Comparison of ENCODE assay signal across 8 cellular contexts in genomic region chr13:21670006-21670882, GRCh38. TPM values are rescaled to one million over a fixed set of nuclear protein-coding genes. Genes with fewer than 3 reads are reported as not detected.
DNase-seq lines count a peak whose midpoint lies in the region; ATAC-seq lines count a peak whose summit lies in the region.

No MANE protein-coding gene starts in this region.

- peak overlapping the region; percentile 84 for H3K4me3 Mint-ChIP-seq in activated naive CD8-positive, alpha-beta T cell treated with anti-CD3 and anti-CD28 coated beads, Interleukin-2, amount 50 U/mL, for 24 hours

- H3K4me3 ChIP-seq in right cardiac atrium (ENCODE audit: low read length), result peak overlapping the region; percentile 75

- DNase-seq in COR-L47 (lab: John Stamatoyannopoulos, UW) (peak; percentile 73), HT-29 (ENCODE audit: low spot score) (peak; percentile 85), SK-N-DZ (ENCODE audit: low spot score) (peak; percentile 54), right cardiac atrium (peak; percentile 60 to 89 (median 84)), retina (peak; percentile 95), GOT3 (lab: John Stamatoyannopoulos, UW) (no peak)
- DNase-seq in activated naive CD8-positive, alpha-beta T cell treated with anti-CD3 and anti-CD28 coated beads, Interleukin-2, amount 50 U/mL, for 24 hours, result peak; percentile 66

- under 1% methylated on average over 70 of the region's 70 CpGs for WGBS in right cardiac atrium

- peak; percentile 21 for ATAC-seq in GM19452 (IDR thresholded peaks at IDR 0.05; ENCODE audit: unreplicated experiment)
- peak; percentile 29 for ATAC-seq in activated naive CD8-positive, alpha-beta T cell treated with anti-CD3 and anti-CD28 coated beads, Interleukin-2, amount 50 U/mL, for 24 hours
- ATAC-seq in right cardiac atrium, result peak; percentile 66

- peaks cover 45% of the 10 kb centered on the region for H3K27me3 Mint-ChIP-seq in activated naive CD8-positive, alpha-beta T cell treated with anti-CD3 and anti-CD28 coated beads, Interleukin-2, amount 50 U/mL, for 24 hours

- H3K36me3 Mint-ChIP-seq in activated naive CD8-positive, alpha-beta T cell treated with anti-CD3 and anti-CD28 coated beads, Interleukin-2, amount 50 U/mL, for 24 hours (ENCODE audit: low read depth), result no peaks in the 10 kb centered on the region

- no peaks in the 10 kb centered on the region for H3K9me3 ChIP-seq in right cardiac atrium (ENCODE audit: control insufficient read depth, low read length)

- H3K27ac Mint-ChIP-seq in activated naive CD8-positive, alpha-beta T cell treated with anti-CD3 and anti-CD28 coated beads, Interleukin-2, amount 50 U/mL, for 24 hours, result no peak overlapping the region

- intact Hi-C loops in right cardiac atrium (cut with DNase I), result no loop called here

- H3K9me3 Mint-ChIP-seq in activated naive CD8-positive, alpha-beta T cell treated with anti-CD3 and anti-CD28 coated beads, Interleukin-2, amount 50 U/mL, for 24 hours, result no peaks in the 10 kb centered on the region

- no peaks in the 10 kb centered on the region for H3K27me3 ChIP-seq in right cardiac atrium (ENCODE audit: control insufficient read depth, insufficient read depth)

- peaks cover 51% of the 10 kb centered on the region for H3K4me1 Mint-ChIP-seq in activated naive CD8-positive, alpha-beta T cell treated with anti-CD3 and anti-CD28 coated beads, Interleukin-2, amount 50 U/mL, for 24 hours

- H3K27ac ChIP-seq in right cardiac atrium (ENCODE audit: low read length), result no peak overlapping the region

- H3K4me1 ChIP-seq in right cardiac atrium (ENCODE audit: control insufficient read depth, insufficient read depth, low read length), result peaks cover 4% of the 10 kb centered on the region

RNA-seq across cellular contexts. Expression of gene FGF9, which starts 0.6 kb away (rescaled TPM):
- 3.7 and 8.3 TPM in 2 replicates for total RNA-seq in HT-29 (2014; rRNA removed; shearing (Covaris generic))
- polyA plus RNA-seq in SK-N-DZ (2014; cell fraction: cytosol; rRNA removed), result 1.0 and 1.1 TPM in 2 replicates
- polyA plus RNA-seq in SK-N-DZ (2014; cell fraction: nucleus; rRNA removed), result 2.4 and 4.0 TPM in 2 replicates
- 10 to 100 TPM in 3 of 4 donors, 1 to 10 TPM in 1; 3.7 to 13.0 (median 11.8) TPM for total RNA-seq in right cardiac atrium
- polyA plus RNA-seq in right cardiac atrium, result 3.6 TPM
